21 cellular contexts compared by ENCODE assay signal in genomic region chr10:129935102-129935860, GRCh38. TPM values are rescaled to one million over a fixed set of nuclear protein-coding genes. Genes with fewer than 3 reads are reported as not detected.
"Had no signal": no experiment of that assay in that cellular context is flagged by ENCODE, and none has a peak within 500 bp of the region (broad histone marks: within the 10 kb centered on the region; RNA-seq: fewer than 3 reads in every experiment).

No MANE protein-coding gene starts in this region.

- H3K27ac Mint-ChIP-seq: activated CD4-positive, alpha-beta memory T cell treated with anti-CD3 and anti-CD28 coated beads, Interleukin-2, amount 10 ng/mL, durations not matched to agents 7 days and 5 days; activated CD4-positive, alpha-beta T cell treated with anti-CD3 and anti-CD28 coated beads, Interleukin-2, amount 10 ng/mL, durations not matched to agents 7 days and 5 days; activated naive CD4-positive, alpha-beta T cell treated with anti-CD3 and anti-CD28 coated beads, Interleukin-2, amount 50 U/mL, for 72 hours; activated T-helper 17 cell treated with anti-CD3 and anti-CD28 coated beads, Interleukin-2, amount 50 U/mL, for 72 hours; memory B cell; naive thymus-derived CD8-positive, alpha-beta T cell; progenitor cell of endocrine pancreas had no signal

- H3K36me3 Mint-ChIP-seq: activated naive CD4-positive, alpha-beta T cell treated with anti-CD3 and anti-CD28 coated beads, Interleukin-2, amount 50 U/mL, for 72 hours; memory B cell; naive thymus-derived CD8-positive, alpha-beta T cell had no signal

- ATAC-seq: activated naive CD4-positive, alpha-beta T cell treated with anti-CD3 and anti-CD28 coated beads, Interleukin-2, amount 50 U/mL, for 72 hours; activated T-cell treated with anti-CD3 and anti-CD28 coated beads, Interleukin-2, amount 50 U/mL, for 4 hours; activated T-helper 17 cell treated with anti-CD3 and anti-CD28 coated beads, Interleukin-2, amount 50 U/mL, for 72 hours; body of pancreas; naive thymus-derived CD8-positive, alpha-beta T cell had no signal

- H3K27me3 ChIP-seq: adrenal gland, body of pancreas, testis, transverse colon had no signal

- H3K9me3 Mint-ChIP-seq: activated CD4-positive, alpha-beta memory T cell treated with anti-CD3 and anti-CD28 coated beads, Interleukin-2, amount 10 ng/mL, durations not matched to agents 7 days and 5 days; activated CD4-positive, alpha-beta T cell treated with anti-CD3 and anti-CD28 coated beads, Interleukin-2, amount 10 ng/mL, durations not matched to agents 7 days and 5 days; activated naive CD4-positive, alpha-beta T cell treated with anti-CD3 and anti-CD28 coated beads, Interleukin-2, amount 50 U/mL, for 72 hours; activated T-cell treated with anti-CD3 and anti-CD28 coated beads, Interleukin-2, amount 50 U/mL, for 4 hours; activated T-helper 17 cell treated with anti-CD3 and anti-CD28 coated beads, Interleukin-2, amount 50 U/mL, for 72 hours; memory B cell; naive thymus-derived CD8-positive, alpha-beta T cell had no signal

- H3K36me3 ChIP-seq: adrenal gland, colonic mucosa, transverse colon had no signal

- H3K4me1 Mint-ChIP-seq: activated CD4-positive, alpha-beta memory T cell treated with anti-CD3 and anti-CD28 coated beads, Interleukin-2, amount 10 ng/mL, durations not matched to agents 7 days and 5 days; activated CD4-positive, alpha-beta T cell treated with anti-CD3 and anti-CD28 coated beads, Interleukin-2, amount 10 ng/mL, durations not matched to agents 7 days and 5 days; activated T-helper 17 cell treated with anti-CD3 and anti-CD28 coated beads, Interleukin-2, amount 50 U/mL, for 72 hours had no signal

- H3K9me3 ChIP-seq: adrenal gland, body of pancreas, colonic mucosa, testis, transverse colon had no signal

- H3K4me3 ChIP-seq: adrenal gland, body of pancreas, colonic mucosa, testis, transverse colon had no signal

- H3K27me3 Mint-ChIP-seq: activated CD4-positive, alpha-beta memory T cell treated with anti-CD3 and anti-CD28 coated beads, Interleukin-2, amount 10 ng/mL, durations not matched to agents 7 days and 5 days; activated CD4-positive, alpha-beta T cell treated with anti-CD3 and anti-CD28 coated beads, Interleukin-2, amount 10 ng/mL, durations not matched to agents 7 days and 5 days had no signal

- H3K4me1 ChIP-seq: adrenal gland, body of pancreas, colonic mucosa, testis, transverse colon had no signal

- DNase-seq: activated CD4-positive, alpha-beta memory T cell treated with anti-CD3 and anti-CD28 coated beads, Interleukin-2, amount 10 ng/mL, durations not matched to agents 7 days and 5 days; activated CD4-positive, alpha-beta T cell treated with anti-CD3 and anti-CD28 coated beads, Interleukin-2, amount 10 ng/mL, durations not matched to agents 7 days and 5 days; activated CD4-positive, CD25-positive, alpha-beta regulatory T cell treated with anti-CD3 and anti-CD28 coated beads, Interleukin-2, amount 50 U/mL, for 72 hours; activated CD8-positive, alpha-beta memory T cell treated with anti-CD3 and anti-CD28 coated beads, Interleukin-2, amount 50 U/mL, for 48 hours; activated naive CD4-positive, alpha-beta T cell; activated T-cell treated with anti-CD3 and anti-CD28 coated beads, Interleukin-2, amount 50 U/mL, for 4 hours; adrenal gland; cerebellar nuclear complex; colonic mucosa; effector CD8-positive, alpha-beta T cell; naive thymus-derived CD8-positive, alpha-beta T cell; stimulated activated naive CD4-positive, alpha-beta T cell treated with Interleukin-2 at 50 U/mL for 16 hours; T-helper 2 cell; testis; transverse colon had no signal

- H3K27ac ChIP-seq: adrenal gland, body of pancreas, colonic mucosa, testis, transverse colon had no signal

- H3K4me3 Mint-ChIP-seq: activated CD4-positive, alpha-beta memory T cell treated with anti-CD3 and anti-CD28 coated beads, Interleukin-2, amount 10 ng/mL, durations not matched to agents 7 days and 5 days; activated CD4-positive, alpha-beta T cell treated with anti-CD3 and anti-CD28 coated beads, Interleukin-2, amount 10 ng/mL, durations not matched to agents 7 days and 5 days; activated T-cell treated with anti-CD3 and anti-CD28 coated beads, Interleukin-2, amount 50 U/mL, for 4 hours; activated T-helper 17 cell treated with anti-CD3 and anti-CD28 coated beads, Interleukin-2, amount 50 U/mL, for 72 hours; memory B cell; naive thymus-derived CD8-positive, alpha-beta T cell had no signal

RNA-seq across cellular contexts. Expression of gene EBF3, which starts 28.8 kb away (rescaled TPM):
- total RNA-seq: activated CD4-positive, alpha-beta memory T cell treated with anti-CD3 and anti-CD28 coated beads, Interleukin-2, amount 10 ng/mL, durations not matched to agents 7 days and 5 days; activated CD4-positive, alpha-beta T cell treated with anti-CD3 and anti-CD28 coated beads, Interleukin-2, amount 10 ng/mL, durations not matched to agents 7 days and 5 days; activated naive CD4-positive, alpha-beta T cell treated with anti-CD3 and anti-CD28 coated beads, Interleukin-2, amount 50 U/mL, for 72 hours; activated T-cell treated with anti-CD3 and anti-CD28 coated beads, Interleukin-2, amount 50 U/mL, for 4 hours; activated T-helper 17 cell treated with anti-CD3 and anti-CD28 coated beads, Interleukin-2, amount 50 U/mL, for 72 hours; epithelial cell of proximal tubule; naive thymus-derived CD8-positive, alpha-beta T cell had no signal
- polyA plus RNA-seq: naive thymus-derived CD8-positive, alpha-beta T cell had no signal
